In genomic region chr7:44885394-44886317, GRCh38 we compare ENCODE assay signal across 8 cellular contexts. TPM values are rescaled to one million over a fixed set of nuclear protein-coding genes. Genes with fewer than 3 reads are reported as not detected.
DNase-seq lines count a peak whose midpoint lies in the region; ATAC-seq and TF ChIP-seq lines count a peak whose summit lies in the region.

Gene PURB (minus strand): TSS chr7:44885530. CDS start chr7:44885348, 182 bp downstream.

- H3K27me3 Mint-ChIP-seq in nephron (ENCODE audit: low read depth) = no peaks in the 10 kb centered on the region

- H3K4me1 Mint-ChIP-seq in nephron = peaks cover 53% of the 10 kb centered on the region

- H3K4me3 ChIP-seq in HAP-1 = peak within 1 kb of the TSS; percentile 80
- H3K4me3 ChIP-seq in MG63 = peak within 1 kb of the TSS; percentile 90
- peak within 1 kb of the TSS; percentile 97 for H3K4me3 ChIP-seq in fibroblast of the aortic adventitia (ENCODE audit: low read depth, low read length)

- peaks cover 28% of the 10 kb centered on the region for H3K36me3 Mint-ChIP-seq in nephron (ENCODE audit: low read depth)

- H3K9me3 ChIP-seq in ES-I3 (ENCODE audit: control insufficient read depth, insufficient read depth, low read length) (no peaks in the 10 kb centered on the region), HAP-1 (no peaks in the 10 kb centered on the region), MG63 (no peaks in the 10 kb centered on the region)

- peak within 1 kb of the TSS; percentile 77 for H3K9ac ChIP-seq in ES-I3 (ENCODE audit: low read depth, low read length)

- in situ Hi-C loops in HAP-1 (cut with MboI; ENCODE audit: low sequenced_read_pairs) = no loop called here

- peak; percentile 96 for ATAC-seq in stimulated activated naive CD8-positive, alpha-beta T cell treated with anti-CD3 and anti-CD28 coated beads, Interleukin-15, Interleukin-2, amounts not matched to agents 100 U/mL and 50 U/mL, for 24 hours

- peak within 1 kb of the TSS; percentile 94 to 100 (median 99) for H3K27ac Mint-ChIP-seq in nephron

- no peaks in the 10 kb centered on the region for H3K9me3 Mint-ChIP-seq in nephron

- TF ChIP-seq CTCF in fibroblast of the aortic adventitia (IDR thresholded peaks at IDR 0.05; ENCODE audit: insufficient read depth, low read length) (no peak), nephron (IDR thresholded peaks at IDR 0.05; ENCODE audit: unreplicated experiment in 3 of 3) (no peak)

- H3K27me3 ChIP-seq in HAP-1 (ENCODE audit: low read depth) = no peaks in the 10 kb centered on the region
- H3K27me3 ChIP-seq in MG63 = no peaks in the 10 kb centered on the region

- H3K4me1 ChIP-seq in ES-I3 (ENCODE audit: insufficient read depth, low read length) = peaks cover 15% of the 10 kb centered on the region
- peaks cover 20% of the 10 kb centered on the region for H3K4me1 ChIP-seq in HAP-1

- H3K4me3 Mint-ChIP-seq in nephron = peak within 1 kb of the TSS; percentile 94 to 98 (median 97)

- DNase-seq in HAP-1 (ENCODE audit: low spot score in 2 of 2) (peak; percentile 83 to 95), MG63 (peak; percentile 98), SHP77 (lab: John Stamatoyannopoulos, UW) (peak; percentile 93 to 95), fibroblast of the aortic adventitia (ENCODE audit: low read depth) (peak; percentile 98)
- peak; percentile 95 for DNase-seq in activated effector memory CD4-positive, alpha-beta T cell treated with Interleukin-2 at 50 U/mL for 16 hours
- peak; percentile 98 for DNase-seq in stimulated activated naive CD8-positive, alpha-beta T cell treated with anti-CD3 and anti-CD28 coated beads, Interleukin-15, Interleukin-2, amounts not matched to agents 100 U/mL and 50 U/mL, for 24 hours

- H3K36me3 ChIP-seq in ES-I3 (ENCODE audit: insufficient read depth, low read length) (peaks cover 15% of the 10 kb centered on the region; the same call in 1 of the 2 replicates), HAP-1 (replicated peaks) (peaks cover 15% of the 10 kb centered on the region), MG63 (peaks cover 38% of the 10 kb centered on the region)

RNA-seq across cellular contexts. Expression of gene PURB, which starts in this region (rescaled TPM):
- 12.0 and 18.0 TPM in 2 replicates for total RNA-seq in MG63 (2014; rRNA removed; shearing (Covaris generic); ENCODE audit: low replicate concordance)
- total RNA-seq in fibroblast of the aortic adventitia (ENCODE audit: low replicate concordance) = 10.5 and 27.2 TPM in 2 replicates

Comparison
In these comparisons a context has a peak if more than half of its experiments do, and no peak if none do; other contexts are left out.
1. Peak in every context shown above with its lines: DNase-seq, ATAC-seq and H3K4me3 ChIP-seq.